8 cellular contexts compared by ENCODE assay signal in the genomic region with DNA sequence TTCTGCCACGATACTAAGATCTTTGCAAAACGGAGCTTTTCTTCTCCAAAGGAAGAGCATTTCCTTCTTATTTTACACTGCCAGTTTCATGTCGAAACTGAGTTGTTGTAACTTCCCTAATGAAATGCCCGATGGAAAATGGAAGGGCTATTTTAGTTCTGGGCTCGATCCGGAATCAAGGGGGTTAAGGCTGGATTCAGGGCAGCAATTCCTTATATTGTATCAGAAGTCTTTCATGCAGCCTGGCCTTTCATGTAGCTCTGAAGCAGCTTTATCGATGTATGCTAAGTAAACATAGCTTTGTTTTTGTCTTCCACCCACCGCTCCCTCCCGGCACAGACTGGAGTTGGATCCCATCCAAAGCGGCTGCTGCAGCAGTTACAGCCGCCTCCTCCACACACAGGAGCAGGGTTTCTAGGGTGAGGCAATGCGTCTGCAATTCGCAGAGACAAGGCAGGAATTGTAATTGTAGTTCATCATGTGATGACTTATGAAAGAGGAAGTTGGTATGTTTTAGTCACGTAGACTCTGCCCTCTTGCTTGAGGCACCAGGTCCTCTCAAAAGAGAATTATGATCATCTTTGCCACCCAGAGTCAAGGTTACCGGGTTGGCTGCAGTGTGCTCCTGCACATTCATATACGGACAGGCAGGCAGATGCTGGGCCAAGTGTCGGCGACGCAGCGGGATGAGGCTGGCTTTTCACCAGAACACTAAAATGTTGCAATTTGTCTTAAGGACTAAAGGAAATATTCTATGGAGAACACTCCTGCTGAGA. TPM values are rescaled to one million over a fixed set of nuclear protein-coding genes. Genes with fewer than 3 reads are reported as not detected.
A peak's percentile ranks its signal among the peaks of the same experiment; 100 is the strongest.
DNase-seq lines count a peak whose midpoint lies in the region; FAIRE-seq lines count a peak whose summit lies in the region.

No MANE protein-coding gene starts in this region.

- H3K4me1 Mint-ChIP-seq in activated CD4-positive, alpha-beta memory T cell treated with anti-CD3 and anti-CD28 coated beads, Interleukin-2, amount 10 ng/mL, durations not matched to agents 7 days and 5 days = peaks cover 34% of the 10 kb centered on the region

- FAIRE-seq in GM19239 (lab: Jason Lieb, UNC) = peak; percentile 94

- peak overlapping the region; percentile 100 for H3K27ac Mint-ChIP-seq in activated CD4-positive, alpha-beta memory T cell treated with anti-CD3 and anti-CD28 coated beads, Interleukin-2, amount 10 ng/mL, durations not matched to agents 7 days and 5 days

- H3K36me3 Mint-ChIP-seq in activated CD4-positive, alpha-beta memory T cell treated with anti-CD3 and anti-CD28 coated beads, Interleukin-2, amount 10 ng/mL, durations not matched to agents 7 days and 5 days (ENCODE audit: low read depth) = peaks cover 12% of the 10 kb centered on the region

- H3K27me3 Mint-ChIP-seq in activated CD4-positive, alpha-beta memory T cell treated with anti-CD3 and anti-CD28 coated beads, Interleukin-2, amount 10 ng/mL, durations not matched to agents 7 days and 5 days = no peaks in the 10 kb centered on the region

- H3K4me3 Mint-ChIP-seq in activated CD4-positive, alpha-beta memory T cell treated with anti-CD3 and anti-CD28 coated beads, Interleukin-2, amount 10 ng/mL, durations not matched to agents 7 days and 5 days = peak overlapping the region; percentile 82

- POLR2A ChIA-PET in activated CD4-positive, alpha-beta memory T cell treated with anti-CD3 and anti-CD28 coated beads, Interleukin-2, amount 10 ng/mL, durations not matched to agents 7 days and 5 days (lab: Charles Lee) = interaction anchor here (0.9 to 7.0 kb wide), 30 partner anchors 8 to 716 kb away, joined by 3 to 180 read pairs (median 6); a partner anchor contains a TSS

- CTCF ChIA-PET in activated CD4-positive, alpha-beta memory T cell treated with anti-CD3 and anti-CD28 coated beads, Interleukin-2, amount 10 ng/mL, durations not matched to agents 7 days and 5 days (lab: Charles Lee) = interaction anchor here (1.0 to 4.6 kb wide), 11 partner anchors 12 to 481 kb away, joined by 3 to 29 read pairs (median 5); no protein-coding TSS in a partner anchor

- no peaks in the 10 kb centered on the region for H3K9me3 Mint-ChIP-seq in activated CD4-positive, alpha-beta memory T cell treated with anti-CD3 and anti-CD28 coated beads, Interleukin-2, amount 10 ng/mL, durations not matched to agents 7 days and 5 days

- DNase-seq in C1 segment of cervical spinal cord (lab: John Stamatoyannopoulos, UW) = peak in 12 of 14 donors; percentile 46 to 88 (median 82)
- DNase-seq in GM19239 (ENCODE audit: insufficient read length, low spot score) = peak; percentile 52
- DNase-seq in HK-2 (ENCODE audit: unreplicated experiment) = peak; percentile 87
- peak; percentile 98 for DNase-seq in NCI-H774 (lab: John Stamatoyannopoulos, UW)
- DNase-seq in activated CD4-positive, alpha-beta memory T cell treated with anti-CD3 and anti-CD28 coated beads, Interleukin-2, amount 10 ng/mL, durations not matched to agents 7 days and 5 days = peak; percentile 66
- peak; percentile 67 for DNase-seq in effector CD8-positive, alpha-beta T cell (lab: John Stamatoyannopoulos, UW)
- DNase-seq in mesenteric fat pad (ENCODE audit: low spot score) = peak; percentile 92
- DNase-seq in stimulated activated CD8-positive, alpha-beta memory T cell treated with anti-CD3 and anti-CD28 coated beads, Interleukin-15, amount 100 ng/mL, for 24 hours (ENCODE audit: low read depth) = peak; percentile 18

RNA-seq across cellular contexts. Expression of a gene that starts 2.6 kb away (rescaled TPM):
- total RNA-seq in activated CD4-positive, alpha-beta memory T cell treated with anti-CD3 and anti-CD28 coated beads, Interleukin-2, amount 10 ng/mL, durations not matched to agents 7 days and 5 days = 100 to 1,000 TPM; 117 to 125 TPM
- total RNA-seq in mesenteric fat pad = 108 TPM

Comparison
In these comparisons a context has a peak if more than half of its experiments do, and no peak if none do; other contexts are left out.
1. Peak in every context shown above with its lines: DNase-seq.
2. DNase-seq: peak in every context shown above with its lines; median percentile 98 in NCI-H774; 92 in mesenteric fat pad; 87 in HK-2; 82 in C1 segment of cervical spinal cord; 67 in effector CD8-positive, alpha-beta T cell; 66 in activated CD4-positive, alpha-beta memory T cell treated with anti-CD3 and anti-CD28 coated beads, Interleukin-2, amount 10 ng/mL, durations not matched to agents 7 days and 5 days; 52 in GM19239; 18 in stimulated activated CD8-positive, alpha-beta memory T cell treated with anti-CD3 and anti-CD28 coated beads, Interleukin-15, amount 100 ng/mL, for 24 hours.